Comparison of ENCODE assay signal across 8 cellular contexts in genomic region chr19:14059093-14059480, GRCh38.
DNase-seq lines count a peak whose midpoint lies in the region; ATAC-seq and TF ChIP-seq lines count a peak whose summit lies in the region.

No MANE protein-coding gene starts in this region.

- TF ChIP-seq CTCF in fibroblast of mammary gland (conservative IDR thresholded peaks at IDR 0.05; ENCODE audit: control insufficient read depth, insufficient read depth, low read depth, low read length) = peak; percentile 57

- no peak for ATAC-seq in HG02973 (IDR thresholded peaks at IDR 0.05; ENCODE audit: unreplicated experiment)

- DNase-seq in NCI-H82 (lab: John Stamatoyannopoulos, UW) (peak; percentile 66), NCI-H82 treated with DMSO at 0.1 percent for 48 hours (lab: John Stamatoyannopoulos, UW; ENCODE audit: unreplicated experiment) (no peak), fibroblast of mammary gland (ENCODE audit: low read depth) (no peak), RKO (ENCODE audit: low spot score) (no peak), cerebellar nuclear complex (lab: John Stamatoyannopoulos, UW) (no peak)
- peak; percentile 78 for DNase-seq in activated CD8-positive, alpha-beta memory T cell treated with anti-CD3 and anti-CD28 coated beads for 24 hours
- peak; percentile 27 for DNase-seq in stimulated activated CD8-positive, alpha-beta memory T cell treated with anti-CD3 and anti-CD28 coated beads, Interleukin-15, amount 100 ng/mL, for 24 hours (ENCODE audit: low read depth)

- H3K4me3 ChIP-seq in fibroblast of mammary gland (ENCODE audit: control insufficient read depth, low read depth, low read length) = no peak overlapping the region

Comparison
In these comparisons a context has a peak if more than half of its experiments do, and no peak if none do; other contexts are left out.
1. DNase-seq: peak in NCI-H82 (single experiment), activated CD8-positive, alpha-beta memory T cell treated with anti-CD3 and anti-CD28 coated beads for 24 hours (single experiment) and stimulated activated CD8-positive, alpha-beta memory T cell treated with anti-CD3 and anti-CD28 coated beads, Interleukin-15, amount 100 ng/mL, for 24 hours (single experiment); none in NCI-H82 treated with DMSO at 0.1 percent for 48 hours (single experiment), fibroblast of mammary gland (single experiment), RKO (single experiment) and cerebellar nuclear complex (0 of 2).